ENCODE assay signal across 1 cellular context in genomic region chr12:49588761-49589516, GRCh38.
TF ChIP-seq lines count a peak whose summit lies in the region.

No MANE protein-coding gene starts in this region.

TF ChIP-seq in WTC11, 78 proteins besides CTCF, POLR2A, EP300 and RAD21 (continued from another document):
- TF ChIP-seq HMGXB4 (CRISPR knock-in tag; IDR thresholded peaks at IDR 0.05) = no peak
- no peak for TF ChIP-seq AFF4 (CRISPR knock-in tag; IDR thresholded peaks at IDR 0.05; ENCODE audit: borderline replicate concordance)
- TF ChIP-seq CDX4 (CRISPR knock-in tag; IDR thresholded peaks at IDR 0.05; ENCODE audit: borderline replicate concordance) = no peak
- no peak for TF ChIP-seq NR2C2 (CRISPR knock-in tag; IDR thresholded peaks at IDR 0.05)
- no peak for TF ChIP-seq MAX (CRISPR knock-in tag; IDR thresholded peaks at IDR 0.05)
- TF ChIP-seq ZNF416 (CRISPR knock-in tag; IDR thresholded peaks at IDR 0.05) = no peak
- TF ChIP-seq JUN (CRISPR knock-in tag; IDR thresholded peaks at IDR 0.05) = no peak
TF ChIP-seq in WTC11: peak in this region for 0.
